ENCODE assay signal across 21 cellular contexts in genomic region chr1:203349166-203349565, GRCh38. TPM values are rescaled to one million over a fixed set of nuclear protein-coding genes. Genes with fewer than 3 reads are reported as not detected.
DNase-seq lines count a peak whose midpoint lies in the region; ATAC-seq, FAIRE-seq and TF ChIP-seq lines count a peak whose summit lies in the region.
"Had no signal": no experiment of that assay in that cellular context is flagged by ENCODE, and none has a peak within 500 bp of the region (broad histone marks: within the 10 kb centered on the region; RNA-seq: fewer than 3 reads in every experiment).

No MANE protein-coding gene starts in this region.

- H3K79me2 ChIP-seq in smooth muscle cell (ENCODE audit: low read depth): peaks cover 33% of the 10 kb centered on the region

- DNase-seq in caudate nucleus (lab: John Stamatoyannopoulos, UW) (no peak), smooth muscle cell (lab: John Stamatoyannopoulos, UW; ENCODE audit: unreplicated experiment) (no peak), thyroid gland (no peak), urothelium cell line (ENCODE audit: low spot score) (no peak)
- no peak for DNase-seq in central memory CD4-positive, alpha-beta T cell
- no peak for DNase-seq in stimulated activated effector memory CD8-positive, alpha-beta T cell treated with anti-CD3 and anti-CD28 coated beads, Interleukin-12 subunit alpha, Interleukin-12 subunit beta, amount 100 ng/mL, for 72 hours (ENCODE audit: low spot score in 2 of 2)
- DNase-seq: BE2C; CD4-positive, alpha-beta memory T cell; COR-L47; DMS153; DMS79 treated with DMSO at 0.1 percent for 48 hours; EL; GM23248 had no signal

- peak overlapping the region; percentile 85 for H3K4me2 ChIP-seq in smooth muscle cell
- H3K4me2 ChIP-seq: A549 had no signal

- no peak overlapping the region for H3K4me3 Mint-ChIP-seq in stimulated activated effector memory CD8-positive, alpha-beta T cell treated with anti-CD3 and anti-CD28 coated beads, Interleukin-12 subunit alpha, Interleukin-12 subunit beta, amount 100 ng/mL, for 72 hours
- H3K4me3 Mint-ChIP-seq: CD4-positive, alpha-beta memory T cell had no signal

- WGBS in smooth muscle cell (ENCODE audit: low lambda C conversion rate): 96% methylated on average over 1 of the region's 1 CpG
- WGBS in thyroid gland, 2 donors: 100% methylated on average over 1 of the region's 1 CpG

- no peak overlapping the region for H3K4me3 ChIP-seq in smooth muscle cell
- no peak overlapping the region for H3K4me3 ChIP-seq in thyroid gland (replicated peaks in 1 of 3)
- H3K4me3 ChIP-seq: A549, GM23248 had no signal

- H2AFZ ChIP-seq in smooth muscle cell (ENCODE audit: low read depth): no peak overlapping the region
- H2AFZ ChIP-seq: GM23248 had no signal

- ATAC-seq in stimulated activated effector memory CD8-positive, alpha-beta T cell treated with anti-CD3 and anti-CD28 coated beads, Interleukin-12 subunit alpha, Interleukin-12 subunit beta, amount 100 ng/mL, for 72 hours: no peak
- ATAC-seq: A549, HCT116 had no signal

- no peaks in the 10 kb centered on the region for H3K9me3 ChIP-seq in smooth muscle cell (replicated peaks; ENCODE audit: low read depth)
- H3K9me3 ChIP-seq in thyroid gland: no peaks in the 10 kb centered on the region
- H3K9me3 ChIP-seq: A549, BE2C had no signal

- no peaks in the 10 kb centered on the region for H4K20me1 ChIP-seq in smooth muscle cell (ENCODE audit: low read depth)

- intact Hi-C loops in thyroid gland (cut with DNase I): loop anchor here (10.0 kb wide), 1 partner anchor 346 kb away; no protein-coding TSS in a partner anchor

- H3K27ac ChIP-seq in caudate nucleus (ENCODE audit: low read depth, low read length) (peak overlapping the region; percentile 9), smooth muscle cell (ENCODE audit: low read depth) (no peak overlapping the region), thyroid gland (peak overlapping the region in 2 of 3 donors; percentile 9 to 76)
- H3K27ac ChIP-seq: A549, C4-2B, GM23248 had no signal

- no peak for FAIRE-seq in urothelium cell line (lab: Jason Lieb, UNC)
- FAIRE-seq: A549, D721Med, G401.6, GM12891, H54 had no signal

- H3K27ac Mint-ChIP-seq in stimulated activated effector memory CD8-positive, alpha-beta T cell treated with anti-CD3 and anti-CD28 coated beads, Interleukin-12 subunit alpha, Interleukin-12 subunit beta, amount 100 ng/mL, for 72 hours: no peak overlapping the region
- H3K27ac Mint-ChIP-seq: CD4-positive, alpha-beta memory T cell had no signal

- H3K4me1 Mint-ChIP-seq in stimulated activated effector memory CD8-positive, alpha-beta T cell treated with anti-CD3 and anti-CD28 coated beads, Interleukin-12 subunit alpha, Interleukin-12 subunit beta, amount 100 ng/mL, for 72 hours: peaks cover 16% of the 10 kb centered on the region

- no peak for TF ChIP-seq POLR2A in thyroid gland (IDR thresholded peaks at IDR 0.05)

- no peaks in the 10 kb centered on the region for H3K36me3 Mint-ChIP-seq in stimulated activated effector memory CD8-positive, alpha-beta T cell treated with anti-CD3 and anti-CD28 coated beads, Interleukin-12 subunit alpha, Interleukin-12 subunit beta, amount 100 ng/mL, for 72 hours
- H3K36me3 Mint-ChIP-seq: CD4-positive, alpha-beta memory T cell had no signal

- H3K4me1 ChIP-seq in smooth muscle cell (ENCODE audit: low read depth) (peaks cover 23% of the 10 kb centered on the region), thyroid gland (peaks cover 56 to 57% of the 10 kb centered on the region in 2 donors)
- H3K4me1 ChIP-seq: A549, BE2C had no signal

- H3K9me3 Mint-ChIP-seq in stimulated activated effector memory CD8-positive, alpha-beta T cell treated with anti-CD3 and anti-CD28 coated beads, Interleukin-12 subunit alpha, Interleukin-12 subunit beta, amount 100 ng/mL, for 72 hours: no peaks in the 10 kb centered on the region
- H3K9me3 Mint-ChIP-seq: CD4-positive, alpha-beta memory T cell had no signal

- H3K9ac ChIP-seq in smooth muscle cell (ENCODE audit: low read depth): no peak overlapping the region
- H3K9ac ChIP-seq: GM23248 had no signal

- H3F3A ChIP-seq in smooth muscle cell (ENCODE audit: low read depth): peaks cover 10% of the 10 kb centered on the region

- H3K36me3 ChIP-seq in smooth muscle cell (ENCODE audit: low read depth) (no peaks in the 10 kb centered on the region), thyroid gland (no peaks in the 10 kb centered on the region)
- H3K36me3 ChIP-seq: BE2C had no signal

- TF ChIP-seq CTCF in smooth muscle cell (IDR thresholded peaks at IDR 0.05; ENCODE audit: borderline replicate concordance, insufficient read depth, poor library complexity, severe bottlenecking) (no peak), thyroid gland (IDR thresholded peaks at IDR 0.05) (no peak)

- no peaks in the 10 kb centered on the region for H3K27me3 ChIP-seq in smooth muscle cell (ENCODE audit: low read depth)
- H3K27me3 ChIP-seq in thyroid gland: no peaks in the 10 kb centered on the region
- H3K27me3 ChIP-seq: BE2C had no signal

RNA-seq across cellular contexts. Expression of gene FMOD, which starts 1.8 kb away (rescaled TPM):
- total RNA-seq in smooth muscle cell (247 and 332 TPM in 2 replicates), thyroid gland (100 to 1,000 TPM in 3 of 4 donors, 10 to 100 TPM in 1; 67.7 to 173 (median 111) TPM)
- 207 and 369 TPM in 2 replicates for polyA plus RNA-seq in smooth muscle cell
- total RNA-seq: CD4-positive, alpha-beta memory T cell; HT1080 had no signal
- polyA plus RNA-seq: CD4-positive, alpha-beta memory T cell had no signal

RNA-seq across cellular contexts. Expression of gene BTG2, which starts 43.8 kb away (rescaled TPM):
- 80.0 and 96.1 TPM in 2 replicates for total RNA-seq in smooth muscle cell
- 93.8 and 101 TPM in 2 replicates for polyA plus RNA-seq in smooth muscle cell
- 10 to 100 TPM; 41.9 to 82.1 (median 51.9) TPM for total RNA-seq in thyroid gland
